Comparison of ENCODE assay signal across 10 cellular contexts in genomic region chr17:7438656-7439460, GRCh38. TPM values are rescaled to one million over a fixed set of nuclear protein-coding genes. Genes with fewer than 3 reads are reported as not detected.
A peak's percentile ranks its signal among the peaks of the same experiment; 100 is the strongest.
DNase-seq lines count a peak whose midpoint lies in the region; ATAC-seq and TF ChIP-seq lines count a peak whose summit lies in the region.
"Had no signal": no experiment of that assay in that cellular context is flagged by ENCODE, and none has a peak within 500 bp of the region (broad histone marks: within the 10 kb centered on the region; RNA-seq: fewer than 3 reads in every experiment).

No MANE protein-coding gene starts in this region.

- ATAC-seq in HG03354 (IDR thresholded peaks at IDR 0.05; ENCODE audit: poor library complexity, severe bottlenecking, unreplicated experiment) = no peak

- H3K4me1 ChIP-seq in ES-I3 (ENCODE audit: insufficient read depth, low read length) = peaks cover 4% of the 10 kb centered on the region
- H3K4me1 ChIP-seq in SJCRH30 = peaks cover 7% of the 10 kb centered on the region
- H3K4me1 ChIP-seq in prostate gland (replicated peaks) = peaks cover 15% of the 10 kb centered on the region

- no peak for TF ChIP-seq POLR2A in prostate gland (IDR thresholded peaks at IDR 0.05)

- no peaks in the 10 kb centered on the region for H3K9me3 ChIP-seq in ES-I3 (ENCODE audit: control insufficient read depth, insufficient read depth, low read length)
- H3K9me3 ChIP-seq in SJCRH30 (replicated peaks) = no peaks in the 10 kb centered on the region
- no peaks in the 10 kb centered on the region for H3K9me3 ChIP-seq in prostate gland
- H3K9me3 ChIP-seq: SJSA1 had no signal

- H3K4me3 ChIP-seq in SJCRH30 (peak overlapping the region; percentile 71; the same call in 1 of the 2 replicates), epithelial cell of proximal tubule (ENCODE audit: low read depth, low read length) (peak overlapping the region; percentile 75), prostate gland (peak overlapping the region; percentile 26 to 30)
- H3K4me3 ChIP-seq: lung, SJSA1 had no signal

- intact Hi-C loops in prostate gland (cut with DNase I) = loop anchor here (5.0 kb wide), 2 partner anchors 38 to 123 kb away; partner anchors contain the start of genes SENP3 and ZBTB4

- TF ChIP-seq CTCF in epithelial cell of proximal tubule (conservative IDR thresholded peaks at IDR 0.05; ENCODE audit: low read depth, low read length) (no peak), prostate gland (IDR thresholded peaks at IDR 0.05) (no peak)

- H3K27me3 ChIP-seq in SJCRH30 = no peaks in the 10 kb centered on the region
- H3K27me3 ChIP-seq in prostate gland (replicated peaks; ENCODE audit: insufficient read depth) = no peaks in the 10 kb centered on the region

- H3K27ac ChIP-seq in SJCRH30 (no peak overlapping the region), prostate gland (no peak overlapping the region)
- H3K27ac ChIP-seq: SJSA1 had no signal

- peak overlapping the region; percentile 64 for H3K9ac ChIP-seq in ES-I3 (ENCODE audit: low read depth, low read length)

- H3K36me3 ChIP-seq in ES-I3 (ENCODE audit: insufficient read depth, low read length) (no peaks in the 10 kb centered on the region), SJCRH30 (no peaks in the 10 kb centered on the region), prostate gland (no peaks in the 10 kb centered on the region)
- H3K36me3 ChIP-seq: SJSA1 had no signal

- no peak for DNase-seq in SJCRH30
- no peak for DNase-seq in epithelial cell of proximal tubule (ENCODE audit: low read depth)
- no peak for DNase-seq in prostate gland (ENCODE audit: low spot score)
- no peak for DNase-seq in 8988T
- no peak for DNase-seq in NCI-H1436 (lab: John Stamatoyannopoulos, UW)
- no peak for DNase-seq in NCI-H748 (lab: John Stamatoyannopoulos, UW; ENCODE audit: unreplicated experiment)

- 58% methylated on average over 11 of the region's 11 CpGs for WGBS in prostate gland

RNA-seq across cellular contexts. Expression of gene FGF11, which starts 0.5 kb away (rescaled TPM):
- 4.0 and 5.0 TPM in 2 replicates for total RNA-seq in SJCRH30 (2014; rRNA removed; shearing (Covaris generic))
- 0.51 and 11.5 TPM in 2 replicates for total RNA-seq in epithelial cell of proximal tubule
- 1 to 10 TPM; 1.2 to 4.2 TPM for total RNA-seq in prostate gland
- total RNA-seq: SJSA1 had no signal

RNA-seq across cellular contexts. Expression of gene TMEM102, which starts 3.6 kb away (rescaled TPM):
- total RNA-seq in SJCRH30 (2014; rRNA removed; shearing (Covaris generic)) = 0.10 and 0.53 TPM in 2 replicates
- 24.6 and 25.0 TPM in 2 replicates for total RNA-seq in epithelial cell of proximal tubule
- total RNA-seq in prostate gland = 10 to 100 TPM in 1 of 2 donors, 1 to 10 TPM in 1; 9.9 to 10.3 TPM

RNA-seq across cellular contexts. Expression of gene CHRNB1, which starts 6.0 kb away (rescaled TPM):
- total RNA-seq in SJCRH30 (2014; rRNA removed; shearing (Covaris generic)) = 33.3 and 36.9 TPM in 2 replicates
- total RNA-seq in epithelial cell of proximal tubule = 21.3 and 30.7 TPM in 2 replicates
- 10 to 100 TPM in 1 of 2 donors, 1 to 10 TPM in 1; 6.9 to 10.4 TPM for total RNA-seq in prostate gland

RNA-seq across cellular contexts. Expression of gene SPEM3, which starts 10.2 kb away (rescaled TPM):
- not detected in 2 replicates for total RNA-seq in SJCRH30 (2014; rRNA removed; shearing (Covaris generic))
- total RNA-seq in epithelial cell of proximal tubule (not detected in 2 replicates), prostate gland (under 1 TPM; 0.09 to 0.11 TPM)
- total RNA-seq: lung, SJSA1 had no signal

RNA-seq across cellular contexts. Expression of gene SPEM2, which starts 13.4 kb away (rescaled TPM):
- total RNA-seq in SJCRH30 (2014; rRNA removed; shearing (Covaris generic)) = not detected in 2 replicates
- not detected in 2 replicates for total RNA-seq in epithelial cell of proximal tubule
- total RNA-seq in prostate gland = 1 to 10 TPM in 1 of 2 donors, not detected in 1; 5.3 TPM
- total RNA-seq: lung, SJSA1 had no signal
